1 cellular context compared by ENCODE assay signal in the genomic region with DNA sequence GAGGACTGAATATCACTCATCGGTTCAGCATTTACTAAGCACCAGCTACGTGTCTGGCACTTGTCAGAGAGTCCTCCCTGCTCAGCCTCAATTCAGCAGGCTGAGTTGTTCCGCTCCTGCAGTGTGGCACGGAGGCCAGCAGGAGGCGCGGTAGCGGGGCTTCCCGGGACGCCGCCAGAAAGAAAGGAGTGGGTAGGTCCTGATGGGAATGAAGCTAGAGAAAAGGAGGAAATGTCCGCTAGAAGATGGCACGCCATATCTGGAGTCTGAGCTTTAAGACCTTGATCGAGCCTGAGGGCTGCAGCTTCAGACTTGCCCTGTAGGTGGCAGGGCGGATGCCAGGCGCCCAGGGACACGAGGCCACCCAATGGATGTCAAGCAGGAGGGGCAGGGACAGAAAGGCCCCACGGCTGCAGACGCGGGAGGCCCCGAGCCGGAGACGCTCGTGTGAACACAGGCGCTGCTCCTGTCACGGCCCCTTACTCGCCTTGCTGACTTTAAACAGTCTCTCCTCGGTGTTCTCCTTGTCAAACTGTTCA.
TF ChIP-seq lines count a peak whose summit lies in the region.

No MANE protein-coding gene starts in this region.

TF ChIP-seq in K562, 482 proteins besides CTCF, POLR2A, EP300 and RAD21 (continued from another document and continues in another):
- TF ChIP-seq, protein P1, sequence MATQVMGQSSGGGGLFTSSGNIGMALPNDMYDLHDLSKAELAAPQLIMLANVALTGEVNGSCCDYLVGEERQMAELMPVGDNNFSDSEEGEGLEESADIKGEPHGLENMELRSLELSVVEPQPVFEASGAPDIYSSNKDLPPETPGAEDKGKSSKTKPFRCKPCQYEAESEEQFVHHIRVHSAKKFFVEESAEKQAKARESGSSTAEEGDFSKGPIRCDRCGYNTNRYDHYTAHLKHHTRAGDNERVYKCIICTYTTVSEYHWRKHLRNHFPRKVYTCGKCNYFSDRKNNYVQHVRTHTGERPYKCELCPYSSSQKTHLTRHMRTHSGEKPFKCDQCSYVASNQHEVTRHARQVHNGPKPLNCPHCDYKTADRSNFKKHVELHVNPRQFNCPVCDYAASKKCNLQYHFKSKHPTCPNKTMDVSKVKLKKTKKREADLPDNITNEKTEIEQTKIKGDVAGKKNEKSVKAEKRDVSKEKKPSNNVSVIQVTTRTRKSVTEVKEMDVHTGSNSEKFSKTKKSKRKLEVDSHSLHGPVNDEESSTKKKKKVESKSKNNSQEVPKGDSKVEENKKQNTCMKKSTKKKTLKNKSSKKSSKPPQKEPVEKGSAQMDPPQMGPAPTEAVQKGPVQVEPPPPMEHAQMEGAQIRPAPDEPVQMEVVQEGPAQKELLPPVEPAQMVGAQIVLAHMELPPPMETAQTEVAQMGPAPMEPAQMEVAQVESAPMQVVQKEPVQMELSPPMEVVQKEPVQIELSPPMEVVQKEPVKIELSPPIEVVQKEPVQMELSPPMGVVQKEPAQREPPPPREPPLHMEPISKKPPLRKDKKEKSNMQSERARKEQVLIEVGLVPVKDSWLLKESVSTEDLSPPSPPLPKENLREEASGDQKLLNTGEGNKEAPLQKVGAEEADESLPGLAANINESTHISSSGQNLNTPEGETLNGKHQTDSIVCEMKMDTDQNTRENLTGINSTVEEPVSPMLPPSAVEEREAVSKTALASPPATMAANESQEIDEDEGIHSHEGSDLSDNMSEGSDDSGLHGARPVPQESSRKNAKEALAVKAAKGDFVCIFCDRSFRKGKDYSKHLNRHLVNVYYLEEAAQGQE (CRISPR knock-in tag; IDR thresholded peaks at IDR 0.05; ENCODE audit: low read depth) = no peak
- TF ChIP-seq, protein P2, sequence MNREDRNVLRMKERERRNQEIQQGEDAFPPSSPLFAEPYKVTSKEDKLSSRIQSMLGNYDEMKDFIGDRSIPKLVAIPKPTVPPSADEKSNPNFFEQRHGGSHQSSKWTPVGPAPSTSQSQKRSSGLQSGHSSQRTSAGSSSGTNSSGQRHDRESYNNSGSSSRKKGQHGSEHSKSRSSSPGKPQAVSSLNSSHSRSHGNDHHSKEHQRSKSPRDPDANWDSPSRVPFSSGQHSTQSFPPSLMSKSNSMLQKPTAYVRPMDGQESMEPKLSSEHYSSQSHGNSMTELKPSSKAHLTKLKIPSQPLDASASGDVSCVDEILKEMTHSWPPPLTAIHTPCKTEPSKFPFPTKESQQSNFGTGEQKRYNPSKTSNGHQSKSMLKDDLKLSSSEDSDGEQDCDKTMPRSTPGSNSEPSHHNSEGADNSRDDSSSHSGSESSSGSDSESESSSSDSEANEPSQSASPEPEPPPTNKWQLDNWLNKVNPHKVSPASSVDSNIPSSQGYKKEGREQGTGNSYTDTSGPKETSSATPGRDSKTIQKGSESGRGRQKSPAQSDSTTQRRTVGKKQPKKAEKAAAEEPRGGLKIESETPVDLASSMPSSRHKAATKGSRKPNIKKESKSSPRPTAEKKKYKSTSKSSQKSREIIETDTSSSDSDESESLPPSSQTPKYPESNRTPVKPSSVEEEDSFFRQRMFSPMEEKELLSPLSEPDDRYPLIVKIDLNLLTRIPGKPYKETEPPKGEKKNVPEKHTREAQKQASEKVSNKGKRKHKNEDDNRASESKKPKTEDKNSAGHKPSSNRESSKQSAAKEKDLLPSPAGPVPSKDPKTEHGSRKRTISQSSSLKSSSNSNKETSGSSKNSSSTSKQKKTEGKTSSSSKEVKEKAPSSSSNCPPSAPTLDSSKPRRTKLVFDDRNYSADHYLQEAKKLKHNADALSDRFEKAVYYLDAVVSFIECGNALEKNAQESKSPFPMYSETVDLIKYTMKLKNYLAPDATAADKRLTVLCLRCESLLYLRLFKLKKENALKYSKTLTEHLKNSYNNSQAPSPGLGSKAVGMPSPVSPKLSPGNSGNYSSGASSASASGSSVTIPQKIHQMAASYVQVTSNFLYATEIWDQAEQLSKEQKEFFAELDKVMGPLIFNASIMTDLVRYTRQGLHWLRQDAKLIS (CRISPR knock-in tag; IDR thresholded peaks at IDR 0.05) = no peak
- peak; percentile 53; the same call in 1 of the 2 replicates for TF ChIP-seq RBFOX2 (IDR thresholded peaks at IDR 0.05; ENCODE audit: low read depth, low read length)
- no peak for TF ChIP-seq ZNF324 (CRISPR knock-in tag; IDR thresholded peaks at IDR 0.05)
- TF ChIP-seq, protein P3, sequence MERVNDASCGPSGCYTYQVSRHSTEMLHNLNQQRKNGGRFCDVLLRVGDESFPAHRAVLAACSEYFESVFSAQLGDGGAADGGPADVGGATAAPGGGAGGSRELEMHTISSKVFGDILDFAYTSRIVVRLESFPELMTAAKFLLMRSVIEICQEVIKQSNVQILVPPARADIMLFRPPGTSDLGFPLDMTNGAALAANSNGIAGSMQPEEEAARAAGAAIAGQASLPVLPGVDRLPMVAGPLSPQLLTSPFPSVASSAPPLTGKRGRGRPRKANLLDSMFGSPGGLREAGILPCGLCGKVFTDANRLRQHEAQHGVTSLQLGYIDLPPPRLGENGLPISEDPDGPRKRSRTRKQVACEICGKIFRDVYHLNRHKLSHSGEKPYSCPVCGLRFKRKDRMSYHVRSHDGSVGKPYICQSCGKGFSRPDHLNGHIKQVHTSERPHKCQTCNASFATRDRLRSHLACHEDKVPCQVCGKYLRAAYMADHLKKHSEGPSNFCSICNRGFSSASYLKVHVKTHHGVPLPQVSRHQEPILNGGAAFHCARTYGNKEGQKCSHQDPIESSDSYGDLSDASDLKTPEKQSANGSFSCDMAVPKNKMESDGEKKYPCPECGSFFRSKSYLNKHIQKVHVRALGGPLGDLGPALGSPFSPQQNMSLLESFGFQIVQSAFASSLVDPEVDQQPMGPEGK (CRISPR knock-in tag; IDR thresholded peaks at IDR 0.05; ENCODE audit: borderline replicate concordance) = no peak
- TF ChIP-seq CEBPB (tag; IDR thresholded peaks at IDR 0.05) = no peak
- TF ChIP-seq BRF1 (IDR thresholded peaks at IDR 0.05; ENCODE audit: borderline replicate concordance, extremely low read depth, insufficient read length) = no peak
- TF ChIP-seq, protein P4, sequence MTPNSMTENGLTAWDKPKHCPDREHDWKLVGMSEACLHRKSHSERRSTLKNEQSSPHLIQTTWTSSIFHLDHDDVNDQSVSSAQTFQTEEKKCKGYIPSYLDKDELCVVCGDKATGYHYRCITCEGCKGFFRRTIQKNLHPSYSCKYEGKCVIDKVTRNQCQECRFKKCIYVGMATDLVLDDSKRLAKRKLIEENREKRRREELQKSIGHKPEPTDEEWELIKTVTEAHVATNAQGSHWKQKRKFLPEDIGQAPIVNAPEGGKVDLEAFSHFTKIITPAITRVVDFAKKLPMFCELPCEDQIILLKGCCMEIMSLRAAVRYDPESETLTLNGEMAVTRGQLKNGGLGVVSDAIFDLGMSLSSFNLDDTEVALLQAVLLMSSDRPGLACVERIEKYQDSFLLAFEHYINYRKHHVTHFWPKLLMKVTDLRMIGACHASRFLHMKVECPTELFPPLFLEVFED (CRISPR knock-in tag; conservative IDR thresholded peaks at IDR 0.05) = 0 out of 2 replicates have a peak, but pooled peaks have one; percentile 48
- TF ChIP-seq ZNF408 (CRISPR knock-in tag; IDR thresholded peaks at IDR 0.05; ENCODE audit: low read depth) = no peak
- TF ChIP-seq CAMTA2 (CRISPR knock-in tag; conservative IDR thresholded peaks at IDR 0.05) = no peak
- no peak for TF ChIP-seq ZFP1 (CRISPR knock-in tag; IDR thresholded peaks at IDR 0.05)
- TF ChIP-seq KDM1A (IDR thresholded peaks at IDR 0.05) = no peak
- TF ChIP-seq ZEB2 (IDR thresholded peaks at IDR 0.05) = 0 out of 2 replicates have a peak, but pooled peaks have one; percentile 28
- TF ChIP-seq HOXB6 (CRISPR knock-in tag; IDR thresholded peaks at IDR 0.05; ENCODE audit: borderline replicate concordance) = no peak
- TF ChIP-seq ZC3H8 (IDR thresholded peaks at IDR 0.05) = no peak
- no peak for TF ChIP-seq ZNF133 (CRISPR knock-in tag; IDR thresholded peaks at IDR 0.05)
- TF ChIP-seq, protein P5, sequence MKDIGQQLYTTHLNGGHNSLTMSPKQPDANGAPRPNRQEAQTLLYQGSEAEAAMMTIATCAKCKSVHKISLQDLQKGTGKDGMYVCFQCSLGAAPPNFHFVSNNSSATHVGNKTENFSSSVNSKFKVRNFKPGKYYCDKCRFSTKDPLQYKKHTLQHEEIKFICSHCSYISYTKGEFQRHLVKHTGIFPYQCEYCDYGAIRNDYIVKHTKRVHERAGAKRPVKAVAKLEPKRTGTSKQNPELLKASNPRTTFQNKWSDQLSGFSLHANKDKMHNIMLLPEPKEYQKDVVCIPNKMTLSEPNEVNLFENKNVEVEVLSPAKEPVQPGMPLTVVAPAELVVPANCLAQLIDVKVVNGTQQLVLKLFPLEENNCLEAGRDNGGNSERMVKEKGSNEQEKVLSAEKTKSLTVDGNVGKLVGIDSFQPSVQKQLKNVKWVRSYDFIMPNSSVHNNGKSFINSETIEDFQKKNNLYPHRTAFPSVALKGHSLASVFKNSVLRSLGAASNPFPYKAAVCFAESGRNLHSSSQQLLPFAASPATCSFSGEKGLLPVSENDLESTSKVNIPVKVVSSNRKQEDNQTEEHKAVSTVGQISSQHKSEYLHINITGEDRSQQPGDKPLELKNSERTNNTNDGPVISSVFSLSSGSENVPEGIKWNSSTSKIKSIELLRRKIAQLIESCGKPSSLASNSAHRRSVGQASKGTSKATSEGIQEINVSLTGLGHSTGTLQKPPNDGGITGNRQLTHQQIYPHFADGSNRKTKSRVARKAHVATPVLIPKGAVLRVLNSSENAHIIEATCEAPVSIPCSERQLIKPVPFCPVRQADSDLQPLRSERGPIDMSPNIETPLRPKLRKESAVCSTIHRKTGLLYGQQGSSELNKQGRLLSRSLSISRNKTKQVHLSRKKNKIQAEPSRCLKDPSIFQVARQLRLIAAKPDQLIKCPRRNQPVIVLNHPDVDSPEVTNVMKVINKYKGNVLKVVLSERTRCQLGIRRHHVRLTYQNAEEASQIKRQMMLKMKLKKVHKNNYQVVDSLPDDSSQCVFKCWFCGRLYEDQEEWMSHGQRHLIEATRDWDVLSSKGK (CRISPR knock-in tag; IDR thresholded peaks at IDR 0.05) = no peak
- TF ChIP-seq NFATC3 (IDR thresholded peaks at IDR 0.05) = no peak
- TF ChIP-seq CREB1 (IDR thresholded peaks at IDR 0.05) = no peak
- no peak for TF ChIP-seq CREB1 (CRISPR knock-in tag; IDR thresholded peaks at IDR 0.05)
- TF ChIP-seq WHSC1 (IDR thresholded peaks at IDR 0.05; ENCODE audit: low read length) = no peak
- no peak for TF ChIP-seq HDAC3 (IDR thresholded peaks at IDR 0.05; ENCODE audit: borderline replicate concordance, partially characterized antibody)
- TF ChIP-seq KAT8 (IDR thresholded peaks at IDR 0.05; ENCODE audit: low read depth) = no peak
- TF ChIP-seq, protein P6, sequence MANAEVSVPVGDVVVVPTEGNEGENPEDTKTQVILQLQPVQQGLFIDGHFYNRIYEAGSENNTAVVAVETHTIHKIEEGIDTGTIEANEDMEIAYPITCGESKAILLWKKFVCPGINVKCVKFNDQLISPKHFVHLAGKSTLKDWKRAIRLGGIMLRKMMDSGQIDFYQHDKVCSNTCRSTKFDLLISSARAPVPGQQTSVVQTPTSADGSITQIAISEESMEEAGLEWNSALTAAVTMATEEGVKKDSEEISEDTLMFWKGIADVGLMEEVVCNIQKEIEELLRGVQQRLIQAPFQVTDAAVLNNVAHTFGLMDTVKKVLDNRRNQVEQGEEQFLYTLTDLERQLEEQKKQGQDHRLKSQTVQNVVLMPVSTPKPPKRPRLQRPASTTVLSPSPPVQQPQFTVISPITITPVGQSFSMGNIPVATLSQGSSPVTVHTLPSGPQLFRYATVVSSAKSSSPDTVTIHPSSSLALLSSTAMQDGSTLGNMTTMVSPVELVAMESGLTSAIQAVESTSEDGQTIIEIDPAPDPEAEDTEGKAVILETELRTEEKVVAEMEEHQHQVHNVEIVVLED (CRISPR knock-in tag; IDR thresholded peaks at IDR 0.05) = no peak; the same call in 1 of the 2 replicates
- TF ChIP-seq TARDBP (IDR thresholded peaks at IDR 0.05) = peak; percentile 62; the same call in 1 of the 2 replicates
- peak; percentile 64 for TF ChIP-seq CXXC5 (CRISPR knock-in tag; IDR thresholded peaks at IDR 0.05)
- TF ChIP-seq, protein P7, sequence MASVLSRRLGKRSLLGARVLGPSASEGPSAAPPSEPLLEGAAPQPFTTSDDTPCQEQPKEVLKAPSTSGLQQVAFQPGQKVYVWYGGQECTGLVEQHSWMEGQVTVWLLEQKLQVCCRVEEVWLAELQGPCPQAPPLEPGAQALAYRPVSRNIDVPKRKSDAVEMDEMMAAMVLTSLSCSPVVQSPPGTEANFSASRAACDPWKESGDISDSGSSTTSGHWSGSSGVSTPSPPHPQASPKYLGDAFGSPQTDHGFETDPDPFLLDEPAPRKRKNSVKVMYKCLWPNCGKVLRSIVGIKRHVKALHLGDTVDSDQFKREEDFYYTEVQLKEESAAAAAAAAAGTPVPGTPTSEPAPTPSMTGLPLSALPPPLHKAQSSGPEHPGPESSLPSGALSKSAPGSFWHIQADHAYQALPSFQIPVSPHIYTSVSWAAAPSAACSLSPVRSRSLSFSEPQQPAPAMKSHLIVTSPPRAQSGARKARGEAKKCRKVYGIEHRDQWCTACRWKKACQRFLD (CRISPR knock-in tag; IDR thresholded peaks at IDR 0.05) = no peak
- no peak for TF ChIP-seq PURB (CRISPR knock-in tag; IDR thresholded peaks at IDR 0.05; ENCODE audit: low read depth)
- no peak for TF ChIP-seq ETV6 (IDR thresholded peaks at IDR 0.05; ENCODE audit: borderline replicate concordance in 1 of 2, low read depth in 2 of 2, low read length in 1 of 2)
- TF ChIP-seq ETV6 (CRISPR knock-in tag; IDR thresholded peaks at IDR 0.05; ENCODE audit: borderline replicate concordance) = no peak
- no peak for TF ChIP-seq THRAP3 (IDR thresholded peaks at IDR 0.05; ENCODE audit: borderline replicate concordance)
- TF ChIP-seq, protein P8, sequence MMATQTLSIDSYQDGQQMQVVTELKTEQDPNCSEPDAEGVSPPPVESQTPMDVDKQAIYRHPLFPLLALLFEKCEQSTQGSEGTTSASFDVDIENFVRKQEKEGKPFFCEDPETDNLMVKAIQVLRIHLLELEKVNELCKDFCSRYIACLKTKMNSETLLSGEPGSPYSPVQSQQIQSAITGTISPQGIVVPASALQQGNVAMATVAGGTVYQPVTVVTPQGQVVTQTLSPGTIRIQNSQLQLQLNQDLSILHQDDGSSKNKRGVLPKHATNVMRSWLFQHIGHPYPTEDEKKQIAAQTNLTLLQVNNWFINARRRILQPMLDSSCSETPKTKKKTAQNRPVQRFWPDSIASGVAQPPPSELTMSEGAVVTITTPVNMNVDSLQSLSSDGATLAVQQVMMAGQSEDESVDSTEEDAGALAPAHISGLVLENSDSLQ (IDR thresholded peaks at IDR 0.05) = peak; percentile 27; the same call in 1 of the 2 replicates
- TF ChIP-seq ZNF316 (IDR thresholded peaks at IDR 0.05) = no peak
- no peak for TF ChIP-seq FOXJ2 (tag; IDR thresholded peaks at IDR 0.05)
- TF ChIP-seq, protein P9, sequence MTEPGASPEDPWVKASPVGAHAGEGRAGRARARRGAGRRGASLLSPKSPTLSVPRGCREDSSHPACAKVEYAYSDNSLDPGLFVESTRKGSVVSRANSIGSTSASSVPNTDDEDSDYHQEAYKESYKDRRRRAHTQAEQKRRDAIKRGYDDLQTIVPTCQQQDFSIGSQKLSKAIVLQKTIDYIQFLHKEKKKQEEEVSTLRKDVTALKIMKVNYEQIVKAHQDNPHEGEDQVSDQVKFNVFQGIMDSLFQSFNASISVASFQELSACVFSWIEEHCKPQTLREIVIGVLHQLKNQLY (CRISPR knock-in tag; conservative IDR thresholded peaks at IDR 0.05) = no peak
- TF ChIP-seq, protein P10, sequence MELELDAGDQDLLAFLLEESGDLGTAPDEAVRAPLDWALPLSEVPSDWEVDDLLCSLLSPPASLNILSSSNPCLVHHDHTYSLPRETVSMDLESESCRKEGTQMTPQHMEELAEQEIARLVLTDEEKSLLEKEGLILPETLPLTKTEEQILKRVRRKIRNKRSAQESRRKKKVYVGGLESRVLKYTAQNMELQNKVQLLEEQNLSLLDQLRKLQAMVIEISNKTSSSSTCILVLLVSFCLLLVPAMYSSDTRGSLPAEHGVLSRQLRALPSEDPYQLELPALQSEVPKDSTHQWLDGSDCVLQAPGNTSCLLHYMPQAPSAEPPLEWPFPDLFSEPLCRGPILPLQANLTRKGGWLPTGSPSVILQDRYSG (tag; conservative IDR thresholded peaks at IDR 0.05; ENCODE audit: low read depth) = no peak; the same call in 1 of the 2 replicates
- TF ChIP-seq ZNF311 (CRISPR knock-in tag; IDR thresholded peaks at IDR 0.05) = no peak
- no peak for TF ChIP-seq POLR2AphosphoS5 (IDR thresholded peaks at IDR 0.05; ENCODE audit: control insufficient read depth, insufficient read depth, low read depth, low read length)
